12 cellular contexts compared by ENCODE assay signal in genomic region chr3:8554725-8555621, GRCh38. TPM values are rescaled to one million over a fixed set of nuclear protein-coding genes. Genes with fewer than 3 reads are reported as not detected.
DNase-seq lines count a peak whose midpoint lies in the region; ATAC-seq and TF ChIP-seq lines count a peak whose summit lies in the region.
"Had no signal": no experiment of that assay in that cellular context is flagged by ENCODE, and none has a peak within 500 bp of the region (broad histone marks: within the 10 kb centered on the region; RNA-seq: fewer than 3 reads in every experiment).

No MANE protein-coding gene starts in this region.

- no peaks in the 10 kb centered on the region; the same call in 1 of the 2 replicates for H3K9me2 ChIP-seq in GM23338 (ENCODE audit: insufficient read depth)
- H3K9me2 ChIP-seq in hepatocyte (replicated peaks; ENCODE audit: insufficient read depth), result no peaks in the 10 kb centered on the region

- in situ Hi-C loops in ACHN (cut with HindIII; ENCODE audit: low pct_ligation_motif_present, low pct_unique_long_range_greater_than_20kb, low sequenced_read_pairs), result no loop called here

- intact Hi-C loops in ascending aorta (cut with DNase I), result loop anchor here (5.0 kb wide), 2 partner anchors 53 to 113 kb away; partner anchors contain the start of gene LMCD1

- H3K27me3 ChIP-seq in GM23338 (ENCODE audit: insufficient read depth) (no peaks in the 10 kb centered on the region), ascending aorta (no peaks in the 10 kb centered on the region), hepatocyte (no peaks in the 10 kb centered on the region), smooth muscle cell (ENCODE audit: low read depth) (no peaks in the 10 kb centered on the region)

- H3K4me1 Mint-ChIP-seq in GM23338, result peaks cover 16% of the 10 kb centered on the region
- H3K4me1 Mint-ChIP-seq: naive thymus-derived CD8-positive, alpha-beta T cell had no signal

- no peak overlapping the region for H3K4me3 Mint-ChIP-seq in GM23338
- H3K4me3 Mint-ChIP-seq: dendritic cell treated with granulocyte-macrophage colony-stimulating factor and Interleukin-4, amounts not matched to agents 40 ng/mL and 50 ng/mL, for 4 days; naive thymus-derived CD8-positive, alpha-beta T cell had no signal

- peak overlapping the region; percentile 72 for H3K9ac ChIP-seq in smooth muscle cell (ENCODE audit: low read depth)

- no peaks in the 10 kb centered on the region for H3K9me3 ChIP-seq in ascending aorta
- H3K9me3 ChIP-seq in hepatocyte (ENCODE audit: low read depth), result no peaks in the 10 kb centered on the region
- no peaks in the 10 kb centered on the region for H3K9me3 ChIP-seq in smooth muscle cell (replicated peaks; ENCODE audit: low read depth)

- no peaks in the 10 kb centered on the region for H3F3A ChIP-seq in GM23338 (replicated peaks; ENCODE audit: low read depth)
- peaks cover 45% of the 10 kb centered on the region for H3F3A ChIP-seq in smooth muscle cell (ENCODE audit: low read depth)

- H3K36me3 Mint-ChIP-seq in GM23338 (ENCODE audit: low read depth), result no peaks in the 10 kb centered on the region
- H3K36me3 Mint-ChIP-seq: naive thymus-derived CD8-positive, alpha-beta T cell had no signal

- H3K4me3 ChIP-seq in GM23338, result no peak overlapping the region
- peak overlapping the region in 1 of 2 donors; percentile 24 for H3K4me3 ChIP-seq in ascending aorta
- no peak overlapping the region for H3K4me3 ChIP-seq in hepatocyte
- H3K4me3 ChIP-seq in smooth muscle cell, result no peak overlapping the region
- H3K4me3 ChIP-seq: GM12878 had no signal

- H3K79me2 ChIP-seq in GM23338 (replicated peaks; ENCODE audit: insufficient read depth) (no peaks in the 10 kb centered on the region), hepatocyte (no peaks in the 10 kb centered on the region), smooth muscle cell (ENCODE audit: low read depth) (peaks cover 7% of the 10 kb centered on the region)

- H4K20me1 ChIP-seq in GM23338 (replicated peaks; ENCODE audit: insufficient read depth), result no peaks in the 10 kb centered on the region
- no peaks in the 10 kb centered on the region for H4K20me1 ChIP-seq in hepatocyte (ENCODE audit: insufficient read depth, poor library complexity, severe bottlenecking)
- H4K20me1 ChIP-seq in smooth muscle cell (ENCODE audit: low read depth), result peaks cover 5% of the 10 kb centered on the region

- peaks cover 7% of the 10 kb centered on the region for H3K27me3 Mint-ChIP-seq in GM23338 (ENCODE audit: insufficient read depth, low read depth, poor library complexity)
- H3K27me3 Mint-ChIP-seq: dendritic cell treated with granulocyte-macrophage colony-stimulating factor and Interleukin-4, amounts not matched to agents 40 ng/mL and 50 ng/mL, for 4 days; naive thymus-derived CD8-positive, alpha-beta T cell had no signal

- H3K4me1 ChIP-seq in GM23338 (ENCODE audit: insufficient read depth), result peaks cover 5% of the 10 kb centered on the region; the same call in 1 of the 2 replicates
- peaks cover 51 to 88% of the 10 kb centered on the region in 2 donors for H3K4me1 ChIP-seq in ascending aorta
- peaks cover 26% of the 10 kb centered on the region for H3K4me1 ChIP-seq in hepatocyte (ENCODE audit: insufficient read depth)
- H3K4me1 ChIP-seq in smooth muscle cell (ENCODE audit: low read depth), result peaks cover 13% of the 10 kb centered on the region

- H3K9me3 Mint-ChIP-seq in GM23338, result no peaks in the 10 kb centered on the region
- H3K9me3 Mint-ChIP-seq: dendritic cell treated with granulocyte-macrophage colony-stimulating factor and Interleukin-4, amounts not matched to agents 40 ng/mL and 50 ng/mL, for 4 days; naive thymus-derived CD8-positive, alpha-beta T cell had no signal

- TF ChIP-seq CTCF in GM23338 (conservative IDR thresholded peaks at IDR 0.05; ENCODE audit: low read depth in 2 of 2), result no peak
- no peak for TF ChIP-seq CTCF in ascending aorta (IDR thresholded peaks at IDR 0.05)
- TF ChIP-seq CTCF in hepatocyte (IDR thresholded peaks at IDR 0.05; ENCODE audit: poor library complexity), result no peak
- TF ChIP-seq CTCF in smooth muscle cell (IDR thresholded peaks at IDR 0.05; ENCODE audit: borderline replicate concordance, insufficient read depth, poor library complexity, severe bottlenecking), result no peak

- H3K27ac Mint-ChIP-seq in GM23338, result no peak overlapping the region
- H3K27ac Mint-ChIP-seq: dendritic cell treated with granulocyte-macrophage colony-stimulating factor and Interleukin-4, amounts not matched to agents 40 ng/mL and 50 ng/mL, for 4 days; naive thymus-derived CD8-positive, alpha-beta T cell had no signal

- DNase-seq in GM23338 (ENCODE audit: low spot score) (peak; percentile 38), ascending aorta (ENCODE audit: low spot score in 2 of 2) (peak in 1 of 2 donors; percentile 76), hepatocyte (ENCODE audit: low spot score) (peak; percentile 41), smooth muscle cell (lab: John Stamatoyannopoulos, UW; ENCODE audit: unreplicated experiment) (peak; percentile 23), ACHN (no peak), NCI-H2227 treated with DMSO at 0.1 percent for 48 hours (lab: John Stamatoyannopoulos, UW) (no peak)
- DNase-seq: naive thymus-derived CD8-positive, alpha-beta T cell had no signal

- H3K36me3 ChIP-seq in GM23338 (ENCODE audit: insufficient read depth), result no peaks in the 10 kb centered on the region; the same call in 1 of the 2 replicates
- peaks cover 65 to 94% of the 10 kb centered on the region in 2 donors for H3K36me3 ChIP-seq in ascending aorta
- no peaks in the 10 kb centered on the region for H3K36me3 ChIP-seq in hepatocyte (replicated peaks; ENCODE audit: insufficient read depth, low read depth)
- peaks cover 16% of the 10 kb centered on the region for H3K36me3 ChIP-seq in smooth muscle cell (ENCODE audit: low read depth)

- H3K27ac ChIP-seq in GM23338 (ENCODE audit: low read depth) (0 out of 2 replicates have a peak overlapping the region, but pooled peaks have one; percentile 43), ascending aorta (peak overlapping the region; percentile 79 to 84), hepatocyte (peak overlapping the region; percentile 86), smooth muscle cell (ENCODE audit: low read depth) (peak overlapping the region; percentile 97)

- H2AFZ ChIP-seq in GM23338, result no peak overlapping the region
- H2AFZ ChIP-seq in hepatocyte, result no peak overlapping the region
- no peak overlapping the region for H2AFZ ChIP-seq in smooth muscle cell (ENCODE audit: low read depth)

- peak overlapping the region; percentile 51 for H3K4me2 ChIP-seq in GM23338
- peak overlapping the region; percentile 4 for H3K4me2 ChIP-seq in hepatocyte
- H3K4me2 ChIP-seq in smooth muscle cell, result peak overlapping the region; percentile 76

- ATAC-seq in GM23338, result peak; percentile 71
- no peak for ATAC-seq in HG03095 (IDR thresholded peaks at IDR 0.05; ENCODE audit: unreplicated experiment)
- ATAC-seq in GM21825 (IDR thresholded peaks at IDR 0.05; ENCODE audit: unreplicated experiment), result no peak
- ATAC-seq: activated CD4-positive, CD25-positive, alpha-beta regulatory T cell treated with anti-CD3 and anti-CD28 coated beads, Interleukin-2, amount 50 U/mL, for 24 hours; GM12878; naive thymus-derived CD8-positive, alpha-beta T cell had no signal

- WGBS in hepatocyte (ENCODE audit: low lambda C conversion rate, missing lambda C conversion rate), result 82% methylated on average over 18 of the region's 19 CpGs
- WGBS in smooth muscle cell (ENCODE audit: low lambda C conversion rate), result 44% methylated on average over 19 of the region's 19 CpGs

TF ChIP-seq in GM23338, 12 proteins besides CTCF, POLR2A, EP300 and RAD21 (continues in another document):
- TF ChIP-seq EZH2phosphoT487 (IDR thresholded peaks at IDR 0.05; ENCODE audit: unreplicated experiment), result no peak
- no peak for TF ChIP-seq EZH2 (IDR thresholded peaks at IDR 0.05; ENCODE audit: low read depth, unreplicated experiment)
- no peak for TF ChIP-seq POLR2AphosphoS5 (IDR thresholded peaks at IDR 0.05; ENCODE audit: low read depth)
- no peak for TF ChIP-seq NANOG (IDR thresholded peaks at IDR 0.05; ENCODE audit: borderline replicate concordance)
- TF ChIP-seq, protein P1, sequence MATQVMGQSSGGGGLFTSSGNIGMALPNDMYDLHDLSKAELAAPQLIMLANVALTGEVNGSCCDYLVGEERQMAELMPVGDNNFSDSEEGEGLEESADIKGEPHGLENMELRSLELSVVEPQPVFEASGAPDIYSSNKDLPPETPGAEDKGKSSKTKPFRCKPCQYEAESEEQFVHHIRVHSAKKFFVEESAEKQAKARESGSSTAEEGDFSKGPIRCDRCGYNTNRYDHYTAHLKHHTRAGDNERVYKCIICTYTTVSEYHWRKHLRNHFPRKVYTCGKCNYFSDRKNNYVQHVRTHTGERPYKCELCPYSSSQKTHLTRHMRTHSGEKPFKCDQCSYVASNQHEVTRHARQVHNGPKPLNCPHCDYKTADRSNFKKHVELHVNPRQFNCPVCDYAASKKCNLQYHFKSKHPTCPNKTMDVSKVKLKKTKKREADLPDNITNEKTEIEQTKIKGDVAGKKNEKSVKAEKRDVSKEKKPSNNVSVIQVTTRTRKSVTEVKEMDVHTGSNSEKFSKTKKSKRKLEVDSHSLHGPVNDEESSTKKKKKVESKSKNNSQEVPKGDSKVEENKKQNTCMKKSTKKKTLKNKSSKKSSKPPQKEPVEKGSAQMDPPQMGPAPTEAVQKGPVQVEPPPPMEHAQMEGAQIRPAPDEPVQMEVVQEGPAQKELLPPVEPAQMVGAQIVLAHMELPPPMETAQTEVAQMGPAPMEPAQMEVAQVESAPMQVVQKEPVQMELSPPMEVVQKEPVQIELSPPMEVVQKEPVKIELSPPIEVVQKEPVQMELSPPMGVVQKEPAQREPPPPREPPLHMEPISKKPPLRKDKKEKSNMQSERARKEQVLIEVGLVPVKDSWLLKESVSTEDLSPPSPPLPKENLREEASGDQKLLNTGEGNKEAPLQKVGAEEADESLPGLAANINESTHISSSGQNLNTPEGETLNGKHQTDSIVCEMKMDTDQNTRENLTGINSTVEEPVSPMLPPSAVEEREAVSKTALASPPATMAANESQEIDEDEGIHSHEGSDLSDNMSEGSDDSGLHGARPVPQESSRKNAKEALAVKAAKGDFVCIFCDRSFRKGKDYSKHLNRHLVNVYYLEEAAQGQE (IDR thresholded peaks at IDR 0.05; ENCODE audit: unreplicated experiment), result no peak

RNA-seq across cellular contexts. Expression of gene LMCD1, which starts 53.4 kb away (rescaled TPM):
- total RNA-seq in GM23338 (2014; rRNA removed; shearing (Covaris generic)), result 23.5 and 35.3 TPM in 2 replicates
- 21.4 and 21.8 TPM in 2 replicates for polyA plus RNA-seq in GM23338 (2016; fragmentation: Nextera tagmentation; extraction: Ambion mirVana)
- total RNA-seq in ascending aorta, result 634 TPM
- total RNA-seq in hepatocyte, result 185 and 195 TPM in 2 replicates
- polyA plus RNA-seq in hepatocyte, result 325 and 347 TPM in 2 replicates
- total RNA-seq in smooth muscle cell, result 187 and 276 TPM in 2 replicates
- 356 and 524 TPM in 2 replicates for polyA plus RNA-seq in smooth muscle cell
- total RNA-seq: naive thymus-derived CD8-positive, alpha-beta T cell had no signal

Comparison
In these comparisons a context has a peak if more than half of its experiments do, and no peak if none do; other contexts are left out.
1. DNase-seq: peak in GM23338 (single experiment), hepatocyte (single experiment) and smooth muscle cell (single experiment); none in ACHN (single experiment) and NCI-H2227 treated with DMSO at 0.1 percent for 48 hours (single experiment).
2. H3K27ac ChIP-seq: peak in every context shown above with its lines; median percentile 97 in smooth muscle cell; 86 in hepatocyte; 82 in ascending aorta; 43 in GM23338.
3. H3K4me2 ChIP-seq: peak in every context shown above with its lines; median percentile 76 in smooth muscle cell; 51 in GM23338; 4 in hepatocyte.